8 cellular contexts compared by ENCODE assay signal in the genomic region with DNA sequence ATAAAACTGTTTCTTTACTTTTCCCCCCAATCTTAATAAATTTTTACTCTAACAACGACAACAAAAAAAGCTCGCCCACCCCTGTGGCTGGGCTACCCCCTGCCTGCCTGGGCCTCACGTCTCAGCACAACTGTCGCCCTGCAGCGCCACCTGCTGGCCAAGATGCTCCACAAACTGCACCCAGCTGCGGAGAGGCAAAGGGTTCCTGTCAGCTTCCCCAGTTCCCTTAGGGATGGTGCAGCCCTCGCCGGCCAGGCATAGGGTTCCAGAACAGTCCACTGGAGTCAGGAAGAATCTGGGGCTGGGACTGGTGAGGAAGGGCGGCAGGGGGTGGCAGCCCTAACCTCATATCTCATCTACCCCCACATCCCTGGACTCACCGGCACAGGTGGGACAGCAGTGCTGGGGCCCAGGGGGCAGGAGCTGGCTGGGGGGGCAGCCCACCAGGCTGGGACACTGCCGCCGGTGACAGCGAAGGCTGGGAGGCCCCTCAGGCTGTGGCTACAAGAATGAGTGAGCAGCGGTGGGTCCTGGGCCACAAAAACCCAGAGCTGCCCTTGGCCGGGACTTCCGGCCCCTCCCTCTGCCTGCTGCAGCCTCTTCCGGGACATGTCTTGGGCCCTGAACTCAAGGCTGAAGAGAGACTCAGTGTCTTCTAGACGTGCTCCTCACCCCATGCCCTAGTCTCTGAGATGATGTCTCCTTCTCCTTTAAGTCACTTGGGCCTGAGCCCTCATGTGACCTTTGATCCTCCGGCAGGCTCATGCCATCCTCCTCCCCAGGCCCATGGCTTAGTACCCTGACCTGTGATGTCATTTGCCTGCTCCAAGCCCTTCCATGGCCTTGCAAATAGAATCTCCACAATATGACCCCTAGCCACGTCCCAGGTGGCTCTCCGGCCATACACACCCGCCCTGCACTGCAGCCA. TPM values are rescaled to one million over a fixed set of nuclear protein-coding genes. Genes with fewer than 3 reads are reported as not detected.
DNase-seq lines count a peak whose midpoint lies in the region; ATAC-seq, FAIRE-seq and TF ChIP-seq lines count a peak whose summit lies in the region.

No MANE protein-coding gene starts in this region.

- peak; percentile 86 for TF ChIP-seq CTCF in AG10803 (conservative IDR thresholded peaks at IDR 0.05; ENCODE audit: low read length)
- TF ChIP-seq CTCF in H1 (IDR thresholded peaks at IDR 0.05; ENCODE audit: control extremely low read depth in 1 of 3, insufficient read depth in 1 of 3, low read depth in 1 of 3, low read length in 3 of 3) = peak in 2 of 3 experiments; percentile 92 to 94; a peak in 3 of 4 replicates

- no peak overlapping the region for H2AK5ac ChIP-seq in H1 (ENCODE audit: low read depth, low read length)

- H3K4me2 ChIP-seq in H1 (ENCODE audit: insufficient read depth in 1 of 2, low read depth in 2 of 2, low read length in 2 of 2) = no peak overlapping the region

- H3K36me3 ChIP-seq in H1 (ENCODE audit: control insufficient read depth in 2 of 4, insufficient read depth in 4 of 4, low read length in 3 of 4) (no peaks in the 10 kb centered on the region), mucosa of rectum (ENCODE audit: control insufficient read depth in 2 of 2, insufficient read depth in 2 of 2, low read length in 2 of 2) (no peaks in the 10 kb centered on the region)

- H3K4me3 ChIP-seq in AG10803 (ENCODE audit: low read length) (no peak overlapping the region), H1 (ENCODE audit: extremely low read depth in 1 of 4, insufficient read depth in 2 of 4, low read depth in 3 of 4, low read length in 4 of 4) (no peak overlapping the region), mucosa of rectum (ENCODE audit: low read length in 2 of 2) (peak overlapping the region; percentile 25 to 31)

- no peak overlapping the region for H2BK120ac ChIP-seq in H1 (replicated peaks; ENCODE audit: low read depth, low read length)

- H3K4me1 ChIP-seq in H1 (replicated peaks in 1 of 4; ENCODE audit: control insufficient read depth in 3 of 4, insufficient read depth in 4 of 4, low read length in 3 of 4) = peaks cover 0 to 14% (median 9%) of the 10 kb centered on the region in 4 experiments; a peak in 5 of 7 replicates
- H3K4me1 ChIP-seq in mucosa of rectum (ENCODE audit: control insufficient read depth in 2 of 2, insufficient read depth in 2 of 2, low read length in 2 of 2) = no peaks in the 10 kb centered on the region

- peaks cover 15% of the 10 kb centered on the region; the same call in 1 of the 2 replicates for H3K23me2 ChIP-seq in H1 (ENCODE audit: low read depth, low read length)

- no peak overlapping the region for H4K5ac ChIP-seq in H1 (ENCODE audit: insufficient read length, low read depth, low read length)

- H2BK15ac ChIP-seq in H1 (ENCODE audit: low read length) = peak overlapping the region; percentile 81; the same call in 1 of the 2 replicates

- POLR2A ChIA-PET in H1 (lab: Charles Lee; ENCODE audit: partially characterized antibody) = interaction anchor here (0.9 to 1.6 kb wide), 7 partner anchors 14 to 100 kb away, joined by 3 to 9 read pairs (median 3); partner anchors contain the start of gene ATP6V1F

- peak; percentile 86 to 89 for TF ChIP-seq RAD21 in H1 (IDR thresholded peaks at IDR 0.05 in 1 of 2, conservative IDR thresholded peaks at IDR 0.05 in 1 of 2; ENCODE audit: low read depth in 2 of 2, low read length in 2 of 2)

- DNase-seq in AG10803 (ENCODE audit: low read depth) = peak; percentile 52
- peak; percentile 23 for DNase-seq in NOMO-1 treated with DMSO at 0.1 percent for 48 hours (lab: John Stamatoyannopoulos, UW; ENCODE audit: unreplicated experiment)
- peak; percentile 97 for DNase-seq in activated CD8-positive, alpha-beta memory T cell treated with anti-CD3 and anti-CD28 coated beads for 24 hours
- peak; percentile 73 to 99 for DNase-seq in H1 (ENCODE audit: low read depth in 1 of 2, low spot score in 2 of 2)
- DNase-seq in stimulated activated CD8-positive, alpha-beta memory T cell treated with anti-CD3 and anti-CD28 coated beads, Interleukin-7, amount 100 ng/mL, for 24 hours (ENCODE audit: low read depth) = peak; percentile 82

- no peak overlapping the region for H2BK5ac ChIP-seq in H1 (ENCODE audit: low read depth, low read length)

- no peaks in the 10 kb centered on the region for H3K79me2 ChIP-seq in H1 (ENCODE audit: control insufficient read depth in 1 of 2, insufficient read depth in 2 of 2, low read length in 2 of 2)

- FAIRE-seq in H1 (lab: Jason Lieb, UNC) = no peak

- no peak for TF ChIP-seq POLR2A in H1 (IDR thresholded peaks at IDR 0.05; ENCODE audit: control extremely low read depth in 1 of 2, low read depth in 2 of 2, low read length in 2 of 2)

- H2BK20ac ChIP-seq in H1 (ENCODE audit: low read length) = no peak overlapping the region

- H3K9ac ChIP-seq in H1 (replicated peaks in 1 of 4; ENCODE audit: extremely low read depth in 1 of 4, low read depth in 3 of 4, low read length in 3 of 4) = no peak overlapping the region
- peak overlapping the region in 1 of 2 donors; percentile 15 for H3K9ac ChIP-seq in mucosa of rectum (ENCODE audit: low read depth in 1 of 2, low read length in 2 of 2)

- no peak overlapping the region for H2AFZ ChIP-seq in H1 (ENCODE audit: low read length)

- peak overlapping the region; percentile 91 for H4K8ac ChIP-seq in H1 (ENCODE audit: extremely low read depth, insufficient read depth, low read length)

- CTCF ChIA-PET in H1 (lab: Charles Lee; ENCODE audit: partially characterized antibody) = interaction anchor here (0.6 to 10.3 kb wide), 45 partner anchors 10 to 409 kb away, joined by 3 to 189 read pairs (median 4); partner anchors contain the start of genes ATP6V1F, CCDC136, GARIN1A and KCP

- H3K9me3 ChIP-seq in H1 (ENCODE audit: insufficient read depth in 2 of 2, low read depth in 1 of 2, low read length in 1 of 2) (no peaks in the 10 kb centered on the region), mucosa of rectum (ENCODE audit: control insufficient read depth in 2 of 2, low read length in 2 of 2) (no peaks in the 10 kb centered on the region)

- H3K14ac ChIP-seq in H1 (ENCODE audit: insufficient read length) = no peak overlapping the region

- H3K27me3 ChIP-seq in H1 (replicated peaks in 1 of 4; ENCODE audit: control insufficient read depth in 3 of 4, extremely low read depth in 1 of 4, insufficient read depth in 3 of 4, low read length in 3 of 4) = no peaks in the 10 kb centered on the region
- no peaks in the 10 kb centered on the region for H3K27me3 ChIP-seq in mucosa of rectum (ENCODE audit: control insufficient read depth in 2 of 2, insufficient read depth in 2 of 2, low read length in 2 of 2)

- H3K79me1 ChIP-seq in H1 (ENCODE audit: low read depth, low read length) = 0 out of 2 replicates have a peak, but pooled peaks cover 7% of the 10 kb centered on the region

- 62 to 100% methylated on average over 2 to 22 of the region's 22 CpGs for WGBS in H1 (ENCODE audit: extremely low coverage in 1 of 2, insufficient coverage in 1 of 2, insufficient read length in 1 of 2, insufficient replicate concordance in 2 of 2, low coverage in 1 of 2, low lambda C conversion rate in 2 of 2, missing lambda C conversion rate in 1 of 2), 2 experiments

- TF ChIP-seq EP300 in H1 (IDR thresholded peaks at IDR 0.05; ENCODE audit: borderline replicate concordance in 1 of 2, low read depth in 2 of 2, low read length in 2 of 2) = no peak

- no peak overlapping the region for H3K18ac ChIP-seq in H1 (ENCODE audit: extremely low read depth, low read length)

- no peak overlapping the region for H3K56ac ChIP-seq in H1 (replicated peaks; ENCODE audit: insufficient read length, low read depth, low read length)

- ATAC-seq in GM18909 (IDR thresholded peaks at IDR 0.05; ENCODE audit: poor library complexity, unreplicated experiment) = peak; percentile 60
- ATAC-seq in HG03469 (IDR thresholded peaks at IDR 0.05; ENCODE audit: unreplicated experiment) = peak; percentile 47

- H3K4ac ChIP-seq in H1 (replicated peaks; ENCODE audit: insufficient read length, low read depth, low read length) = no peak overlapping the region

- H3K27ac ChIP-seq in H1 (ENCODE audit: low read depth, low read length) = no peak overlapping the region
- no peak overlapping the region for H3K27ac ChIP-seq in mucosa of rectum (ENCODE audit: low read depth in 2 of 2, low read length in 2 of 2)

- peaks cover 0 to 12% of the 10 kb centered on the region in 2 experiments for H4K20me1 ChIP-seq in H1 (replicated peaks in 1 of 2; ENCODE audit: control insufficient read depth in 1 of 2, insufficient read depth in 2 of 2, low read length in 2 of 2)

- H3K23ac ChIP-seq in H1 (ENCODE audit: insufficient read length) = no peak overlapping the region

- peak overlapping the region; percentile 17; the same call in 1 of the 2 replicates for H2BK12ac ChIP-seq in H1 (ENCODE audit: low read depth, low read length)

- H4K91ac ChIP-seq in H1 (replicated peaks; ENCODE audit: insufficient read length, low read length) = no peak overlapping the region

RNA-seq across cellular contexts. Expression of gene ATP6V1F, which starts 21.2 kb away (rescaled TPM):
- total RNA-seq in H1 (2021; fragmentation: NEBNext Ultra II Directional; extraction: Animal tissue kit (Norgen Biotek cat#: 25700)) = 104 TPM in 2 replicates
- polyA plus RNA-seq in H1 (2011; rRNA removed) = 318 and 344 TPM in 2 replicates
- polyA plus RNA-seq in H1 (2011; cell fraction: cytosol; rRNA removed) = 227 TPM
- polyA plus RNA-seq in H1 (2011; cell fraction: nucleus; rRNA removed) = 147 TPM
- polyA plus RNA-seq in H1 (2012, experiment 1 of 2) = 165 to 195 TPM (median 180 TPM) in 4 replicates
- 412 TPM for polyA plus RNA-seq in H1 (2012, experiment 2 of 2)
- polyA plus RNA-seq in H1 (2013, experiment 1 of 2) = 164 TPM
- 168 TPM for polyA plus RNA-seq in H1 (2013, experiment 2 of 2)
- polyA minus RNA-seq in H1 (2011; rRNA and poly(A)+ RNA removed) = 36.9 and 39.0 TPM in 2 replicates
- polyA minus RNA-seq in H1 (2011; cell fraction: cytosol; rRNA and poly(A)+ RNA removed) = 25.6 TPM
- polyA minus RNA-seq in H1 (2011; cell fraction: nucleus; rRNA and poly(A)+ RNA removed) = 35.3 TPM

RNA-seq across cellular contexts. Expression of gene KCP, which starts 26.6 kb away (rescaled TPM):
- 1.8 and 2.0 TPM in 2 replicates for total RNA-seq in H1 (2021; fragmentation: NEBNext Ultra II Directional; extraction: Animal tissue kit (Norgen Biotek cat#: 25700))
- polyA plus RNA-seq in H1 (2011; rRNA removed) = 1.3 and 2.1 TPM in 2 replicates
- 1.6 TPM for polyA plus RNA-seq in H1 (2011; cell fraction: cytosol; rRNA removed)
- 8.1 TPM for polyA plus RNA-seq in H1 (2011; cell fraction: nucleus; rRNA removed)
- 1.1 to 2.3 TPM (median 1.6 TPM) in 4 replicates for polyA plus RNA-seq in H1 (2012, experiment 1 of 2)
- polyA plus RNA-seq in H1 (2012, experiment 2 of 2) = 0.51 TPM
- polyA plus RNA-seq in H1 (2013, experiment 1 of 2) = 1.8 TPM
- 1.5 TPM for polyA plus RNA-seq in H1 (2013, experiment 2 of 2)
- 1.1 and 1.4 TPM in 2 replicates for polyA minus RNA-seq in H1 (2011; rRNA and poly(A)+ RNA removed)
- 0.59 TPM for polyA minus RNA-seq in H1 (2011; cell fraction: cytosol; rRNA and poly(A)+ RNA removed)
- polyA minus RNA-seq in H1 (2011; cell fraction: nucleus; rRNA and poly(A)+ RNA removed) = 4.3 TPM

RNA-seq across cellular contexts. Expression of gene FLNC, which starts 53.7 kb away (rescaled TPM):
- 10.7 and 12.0 TPM in 2 replicates for total RNA-seq in H1 (2021; fragmentation: NEBNext Ultra II Directional; extraction: Animal tissue kit (Norgen Biotek cat#: 25700))
- 1.9 and 3.3 TPM in 2 replicates for polyA plus RNA-seq in H1 (2011; rRNA removed)
- 2.3 TPM for polyA plus RNA-seq in H1 (2011; cell fraction: cytosol; rRNA removed)
- 9.5 TPM for polyA plus RNA-seq in H1 (2011; cell fraction: nucleus; rRNA removed)
- polyA plus RNA-seq in H1 (2012, experiment 1 of 2) = 5.2 to 7.9 TPM (median 6.6 TPM) in 4 replicates
- 5.2 TPM for polyA plus RNA-seq in H1 (2012, experiment 2 of 2)
- polyA plus RNA-seq in H1 (2013, experiment 1 of 2) = 8.3 TPM
- polyA plus RNA-seq in H1 (2013, experiment 2 of 2) = 7.8 TPM
- 4.5 and 5.1 TPM in 2 replicates for polyA minus RNA-seq in H1 (2011; rRNA and poly(A)+ RNA removed)
- 7.1 TPM for polyA minus RNA-seq in H1 (2011; cell fraction: cytosol; rRNA and poly(A)+ RNA removed)
- 5.7 TPM for polyA minus RNA-seq in H1 (2011; cell fraction: nucleus; rRNA and poly(A)+ RNA removed)

RNA-seq across cellular contexts. Expression of gene IRF5, which starts 53.8 kb away (rescaled TPM):
- total RNA-seq in H1 (2021; fragmentation: NEBNext Ultra II Directional; extraction: Animal tissue kit (Norgen Biotek cat#: 25700)) = 0.28 and 0.75 TPM in 2 replicates
- polyA plus RNA-seq in H1 (2011; rRNA removed) = 1.1 and 1.5 TPM in 2 replicates
- 1.5 TPM for polyA plus RNA-seq in H1 (2011; cell fraction: cytosol; rRNA removed)
- 2.5 TPM for polyA plus RNA-seq in H1 (2011; cell fraction: nucleus; rRNA removed)
- 0.93 to 1.4 TPM (median 1.2 TPM) in 4 replicates for polyA plus RNA-seq in H1 (2012, experiment 1 of 2)
- polyA plus RNA-seq in H1 (2012, experiment 2 of 2) = 1.7 TPM
- 0.55 TPM for polyA plus RNA-seq in H1 (2013, experiment 1 of 2)
- polyA plus RNA-seq in H1 (2013, experiment 2 of 2) = 0.44 TPM
- polyA minus RNA-seq in H1 (2011; rRNA and poly(A)+ RNA removed) = 0.83 and 1.8 TPM in 2 replicates
- polyA minus RNA-seq in H1 (2011; cell fraction: cytosol; rRNA and poly(A)+ RNA removed) = 1.2 TPM
- 1.1 TPM for polyA minus RNA-seq in H1 (2011; cell fraction: nucleus; rRNA and poly(A)+ RNA removed)

Comparison
In these comparisons a context has a peak if more than half of its experiments do, and no peak if none do; other contexts are left out.
1. DNase-seq: peak in every context shown above with its lines; median percentile 97 in activated CD8-positive, alpha-beta memory T cell treated with anti-CD3 and anti-CD28 coated beads for 24 hours; 86 in H1; 82 in stimulated activated CD8-positive, alpha-beta memory T cell treated with anti-CD3 and anti-CD28 coated beads, Interleukin-7, amount 100 ng/mL, for 24 hours; 52 in AG10803; 23 in NOMO-1 treated with DMSO at 0.1 percent for 48 hours.
2. H3K4me3 ChIP-seq: peak in mucosa of rectum (2 of 2); none in AG10803 (single experiment) and H1 (0 of 4).